Comparison of ENCODE assay signal across 1 cellular context in the genomic region with DNA sequence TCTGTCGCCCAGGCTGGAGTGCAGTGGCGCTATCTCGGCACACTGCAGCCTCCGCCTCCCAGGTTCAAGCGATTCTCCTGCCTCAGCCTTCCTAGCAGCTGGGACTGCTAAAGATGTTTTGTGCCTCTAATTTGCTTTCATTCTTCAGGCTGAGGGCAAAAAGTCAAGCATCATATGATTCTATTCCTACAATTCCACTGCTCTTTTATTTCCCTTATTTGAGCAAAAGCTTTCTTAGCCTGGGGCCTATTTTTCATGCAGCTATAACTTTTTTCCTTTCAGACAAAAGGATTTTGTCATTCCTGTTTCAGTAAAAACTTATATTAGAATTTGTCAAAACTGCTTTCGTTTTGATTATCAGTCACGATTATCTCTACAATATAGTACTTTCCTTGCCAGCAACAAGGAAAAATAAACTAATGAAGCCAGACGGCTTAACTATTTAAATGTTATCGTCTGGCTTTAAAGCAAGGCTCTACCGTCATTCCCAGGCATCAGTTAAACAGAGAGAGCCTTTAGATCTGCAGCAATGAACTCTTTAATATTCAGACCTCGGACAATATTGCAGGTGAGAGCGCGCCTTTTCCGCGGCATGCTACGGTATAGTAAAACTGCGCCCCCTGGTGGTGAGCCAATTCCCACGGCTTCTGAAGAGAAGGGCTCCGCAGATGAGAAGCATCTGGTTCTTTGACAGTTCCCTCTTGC.
TF ChIP-seq lines count a peak whose summit lies in the region.

No MANE protein-coding gene starts in this region.

TF ChIP-seq in HepG2, 621 proteins besides CTCF, POLR2A, EP300 and RAD21 (continued from another document and continues in another):
- TF ChIP-seq RARA (CRISPR knock-in tag; IDR thresholded peaks at IDR 0.05) (no peak), SP4 (CRISPR knock-in tag; IDR thresholded peaks at IDR 0.05) (no peak), RBAK (CRISPR knock-in tag; IDR thresholded peaks at IDR 0.05) (no peak), ZNF7 (CRISPR knock-in tag; IDR thresholded peaks at IDR 0.05) (no peak), ZNF644 (CRISPR knock-in tag; IDR thresholded peaks at IDR 0.05; ENCODE audit: low read depth) (no peak), NR3C1 (CRISPR knock-in tag; IDR thresholded peaks at IDR 0.05) (no peak), HNRNPL (IDR thresholded peaks at IDR 0.05; ENCODE audit: low read depth, low read length) (no peak), ZSCAN9 (CRISPR knock-in tag; IDR thresholded peaks at IDR 0.05; ENCODE audit: borderline replicate concordance) (no peak), ZNF12 (CRISPR knock-in tag; IDR thresholded peaks at IDR 0.05) (no peak), HNRNPH1 (optimal IDR thresholded peaks at IDR 0.05; ENCODE audit: low read depth, low read length) (no peak), ZSCAN22 (CRISPR knock-in tag; IDR thresholded peaks at IDR 0.05) (no peak), AKAP8 (CRISPR knock-in tag; IDR thresholded peaks at IDR 0.05) (no peak), ZNF143 (CRISPR knock-in tag; IDR thresholded peaks at IDR 0.05) (no peak)
- TF ChIP-seq, protein P1, sequence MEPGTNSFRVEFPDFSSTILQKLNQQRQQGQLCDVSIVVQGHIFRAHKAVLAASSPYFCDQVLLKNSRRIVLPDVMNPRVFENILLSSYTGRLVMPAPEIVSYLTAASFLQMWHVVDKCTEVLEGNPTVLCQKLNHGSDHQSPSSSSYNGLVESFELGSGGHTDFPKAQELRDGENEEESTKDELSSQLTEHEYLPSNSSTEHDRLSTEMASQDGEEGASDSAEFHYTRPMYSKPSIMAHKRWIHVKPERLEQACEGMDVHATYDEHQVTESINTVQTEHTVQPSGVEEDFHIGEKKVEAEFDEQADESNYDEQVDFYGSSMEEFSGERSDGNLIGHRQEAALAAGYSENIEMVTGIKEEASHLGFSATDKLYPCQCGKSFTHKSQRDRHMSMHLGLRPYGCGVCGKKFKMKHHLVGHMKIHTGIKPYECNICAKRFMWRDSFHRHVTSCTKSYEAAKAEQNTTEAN (CRISPR knock-in tag; conservative IDR thresholded peaks at IDR 0.05), result no peak
- TF ChIP-seq, protein P2, sequence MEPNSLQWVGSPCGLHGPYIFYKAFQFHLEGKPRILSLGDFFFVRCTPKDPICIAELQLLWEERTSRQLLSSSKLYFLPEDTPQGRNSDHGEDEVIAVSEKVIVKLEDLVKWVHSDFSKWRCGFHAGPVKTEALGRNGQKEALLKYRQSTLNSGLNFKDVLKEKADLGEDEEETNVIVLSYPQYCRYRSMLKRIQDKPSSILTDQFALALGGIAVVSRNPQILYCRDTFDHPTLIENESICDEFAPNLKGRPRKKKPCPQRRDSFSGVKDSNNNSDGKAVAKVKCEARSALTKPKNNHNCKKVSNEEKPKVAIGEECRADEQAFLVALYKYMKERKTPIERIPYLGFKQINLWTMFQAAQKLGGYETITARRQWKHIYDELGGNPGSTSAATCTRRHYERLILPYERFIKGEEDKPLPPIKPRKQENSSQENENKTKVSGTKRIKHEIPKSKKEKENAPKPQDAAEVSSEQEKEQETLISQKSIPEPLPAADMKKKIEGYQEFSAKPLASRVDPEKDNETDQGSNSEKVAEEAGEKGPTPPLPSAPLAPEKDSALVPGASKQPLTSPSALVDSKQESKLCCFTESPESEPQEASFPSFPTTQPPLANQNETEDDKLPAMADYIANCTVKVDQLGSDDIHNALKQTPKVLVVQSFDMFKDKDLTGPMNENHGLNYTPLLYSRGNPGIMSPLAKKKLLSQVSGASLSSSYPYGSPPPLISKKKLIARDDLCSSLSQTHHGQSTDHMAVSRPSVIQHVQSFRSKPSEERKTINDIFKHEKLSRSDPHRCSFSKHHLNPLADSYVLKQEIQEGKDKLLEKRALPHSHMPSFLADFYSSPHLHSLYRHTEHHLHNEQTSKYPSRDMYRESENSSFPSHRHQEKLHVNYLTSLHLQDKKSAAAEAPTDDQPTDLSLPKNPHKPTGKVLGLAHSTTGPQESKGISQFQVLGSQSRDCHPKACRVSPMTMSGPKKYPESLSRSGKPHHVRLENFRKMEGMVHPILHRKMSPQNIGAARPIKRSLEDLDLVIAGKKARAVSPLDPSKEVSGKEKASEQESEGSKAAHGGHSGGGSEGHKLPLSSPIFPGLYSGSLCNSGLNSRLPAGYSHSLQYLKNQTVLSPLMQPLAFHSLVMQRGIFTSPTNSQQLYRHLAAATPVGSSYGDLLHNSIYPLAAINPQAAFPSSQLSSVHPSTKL (CRISPR knock-in tag; IDR thresholded peaks at IDR 0.05), result 0 out of 2 replicates have a peak, but pooled peaks have one; percentile 37
- TF ChIP-seq, protein P3, sequence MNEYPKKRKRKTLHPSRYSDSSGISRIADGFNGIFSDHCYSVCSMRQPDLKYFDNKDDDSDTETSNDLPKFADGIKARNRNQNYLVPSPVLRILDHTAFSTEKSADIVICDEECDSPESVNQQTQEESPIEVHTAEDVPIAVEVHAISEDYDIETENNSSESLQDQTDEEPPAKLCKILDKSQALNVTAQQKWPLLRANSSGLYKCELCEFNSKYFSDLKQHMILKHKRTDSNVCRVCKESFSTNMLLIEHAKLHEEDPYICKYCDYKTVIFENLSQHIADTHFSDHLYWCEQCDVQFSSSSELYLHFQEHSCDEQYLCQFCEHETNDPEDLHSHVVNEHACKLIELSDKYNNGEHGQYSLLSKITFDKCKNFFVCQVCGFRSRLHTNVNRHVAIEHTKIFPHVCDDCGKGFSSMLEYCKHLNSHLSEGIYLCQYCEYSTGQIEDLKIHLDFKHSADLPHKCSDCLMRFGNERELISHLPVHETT (CRISPR knock-in tag; conservative IDR thresholded peaks at IDR 0.05), result no peak
- TF ChIP-seq, protein P4, sequence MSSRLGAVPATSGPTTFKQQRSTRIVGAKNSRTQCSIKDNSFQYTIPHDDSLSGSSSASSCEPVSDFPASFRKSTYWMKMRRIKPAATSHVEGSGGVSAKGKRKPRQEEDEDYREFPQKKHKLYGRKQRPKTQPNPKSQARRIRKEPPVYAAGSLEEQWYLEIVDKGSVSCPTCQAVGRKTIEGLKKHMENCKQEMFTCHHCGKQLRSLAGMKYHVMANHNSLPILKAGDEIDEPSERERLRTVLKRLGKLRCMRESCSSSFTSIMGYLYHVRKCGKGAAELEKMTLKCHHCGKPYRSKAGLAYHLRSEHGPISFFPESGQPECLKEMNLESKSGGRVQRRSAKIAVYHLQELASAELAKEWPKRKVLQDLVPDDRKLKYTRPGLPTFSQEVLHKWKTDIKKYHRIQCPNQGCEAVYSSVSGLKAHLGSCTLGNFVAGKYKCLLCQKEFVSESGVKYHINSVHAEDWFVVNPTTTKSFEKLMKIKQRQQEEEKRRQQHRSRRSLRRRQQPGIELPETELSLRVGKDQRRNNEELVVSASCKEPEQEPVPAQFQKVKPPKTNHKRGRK (CRISPR knock-in tag; IDR thresholded peaks at IDR 0.05), result no peak
- TF ChIP-seq, protein P5, sequence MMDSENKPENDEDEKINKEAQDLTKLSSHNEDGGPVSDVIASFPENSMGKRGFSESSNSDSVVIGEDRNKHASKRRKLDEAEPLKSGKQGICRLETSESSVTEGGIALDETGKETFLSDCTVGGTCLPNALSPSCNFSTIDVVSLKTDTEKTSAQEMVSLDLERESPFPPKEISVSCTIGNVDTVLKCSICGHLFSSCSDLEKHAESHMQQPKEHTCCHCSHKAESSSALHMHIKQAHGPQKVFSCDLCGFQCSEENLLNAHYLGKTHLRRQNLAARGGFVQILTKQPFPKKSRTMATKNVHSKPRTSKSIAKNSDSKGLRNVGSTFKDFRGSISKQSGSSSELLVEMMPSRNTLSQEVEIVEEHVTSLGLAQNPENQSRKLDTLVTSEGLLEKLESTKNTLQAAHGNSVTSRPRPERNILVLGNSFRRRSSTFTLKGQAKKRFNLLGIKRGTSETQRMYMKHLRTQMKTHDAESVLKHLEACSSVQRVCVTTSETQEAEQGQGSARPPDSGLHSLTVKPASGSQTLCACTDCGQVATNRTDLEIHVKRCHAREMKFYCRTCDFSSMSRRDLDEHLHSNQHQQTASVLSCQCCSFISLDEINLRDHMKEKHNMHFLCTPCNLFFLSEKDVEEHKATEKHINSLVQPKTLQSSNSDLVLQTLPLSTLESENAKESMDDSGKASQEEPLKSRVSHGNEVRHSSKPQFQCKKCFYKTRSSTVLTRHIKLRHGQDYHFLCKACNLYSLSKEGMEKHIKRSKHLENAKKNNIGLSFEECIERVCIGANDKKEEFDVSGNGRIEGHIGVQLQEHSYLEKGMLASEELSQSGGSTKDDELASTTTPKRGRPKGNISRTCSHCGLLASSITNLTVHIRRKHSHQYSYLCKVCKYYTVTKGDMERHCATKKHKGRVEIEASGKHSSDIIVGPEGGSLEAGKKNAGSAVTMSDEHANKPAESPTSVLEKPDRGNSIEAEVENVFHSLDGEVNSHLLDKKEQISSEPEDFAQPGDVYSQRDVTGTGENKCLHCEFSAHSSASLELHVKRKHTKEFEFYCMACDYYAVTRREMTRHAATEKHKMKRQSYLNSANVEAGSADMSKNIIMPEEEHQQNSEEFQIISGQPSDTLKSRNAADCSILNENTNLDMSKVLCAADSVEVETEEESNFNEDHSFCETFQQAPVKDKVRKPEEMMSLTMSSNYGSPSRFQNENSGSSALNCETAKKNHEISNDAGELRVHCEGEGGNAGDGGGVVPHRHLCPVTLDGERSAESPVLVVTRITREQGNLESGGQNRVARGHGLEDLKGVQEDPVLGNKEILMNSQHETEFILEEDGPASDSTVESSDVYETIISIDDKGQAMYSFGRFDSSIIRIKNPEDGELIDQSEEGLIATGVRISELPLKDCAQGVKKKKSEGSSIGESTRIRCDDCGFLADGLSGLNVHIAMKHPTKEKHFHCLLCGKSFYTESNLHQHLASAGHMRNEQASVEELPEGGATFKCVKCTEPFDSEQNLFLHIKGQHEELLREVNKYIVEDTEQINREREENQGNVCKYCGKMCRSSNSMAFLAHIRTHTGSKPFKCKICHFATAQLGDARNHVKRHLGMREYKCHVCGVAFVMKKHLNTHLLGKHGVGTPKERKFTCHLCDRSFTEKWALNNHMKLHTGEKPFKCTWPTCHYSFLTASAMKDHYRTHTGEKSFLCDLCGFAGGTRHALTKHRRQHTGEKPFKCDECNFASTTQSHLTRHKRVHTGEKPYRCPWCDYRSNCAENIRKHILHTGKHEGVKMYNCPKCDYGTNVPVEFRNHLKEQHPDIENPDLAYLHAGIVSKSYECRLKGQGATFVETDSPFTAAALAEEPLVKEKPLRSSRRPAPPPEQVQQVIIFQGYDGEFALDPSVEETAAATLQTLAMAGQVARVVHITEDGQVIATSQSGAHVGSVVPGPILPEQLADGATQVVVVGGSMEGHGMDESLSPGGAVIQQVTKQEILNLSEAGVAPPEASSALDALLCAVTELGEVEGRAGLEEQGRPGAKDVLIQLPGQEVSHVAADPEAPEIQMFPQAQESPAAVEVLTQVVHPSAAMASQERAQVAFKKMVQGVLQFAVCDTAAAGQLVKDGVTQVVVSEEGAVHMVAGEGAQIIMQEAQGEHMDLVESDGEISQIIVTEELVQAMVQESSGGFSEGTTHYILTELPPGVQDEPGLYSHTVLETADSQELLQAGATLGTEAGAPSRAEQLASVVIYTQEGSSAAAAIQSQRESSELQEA (CRISPR knock-in tag; IDR thresholded peaks at IDR 0.05; ENCODE audit: not compliant biosample characterization), result no peak
- TF ChIP-seq, protein P6, sequence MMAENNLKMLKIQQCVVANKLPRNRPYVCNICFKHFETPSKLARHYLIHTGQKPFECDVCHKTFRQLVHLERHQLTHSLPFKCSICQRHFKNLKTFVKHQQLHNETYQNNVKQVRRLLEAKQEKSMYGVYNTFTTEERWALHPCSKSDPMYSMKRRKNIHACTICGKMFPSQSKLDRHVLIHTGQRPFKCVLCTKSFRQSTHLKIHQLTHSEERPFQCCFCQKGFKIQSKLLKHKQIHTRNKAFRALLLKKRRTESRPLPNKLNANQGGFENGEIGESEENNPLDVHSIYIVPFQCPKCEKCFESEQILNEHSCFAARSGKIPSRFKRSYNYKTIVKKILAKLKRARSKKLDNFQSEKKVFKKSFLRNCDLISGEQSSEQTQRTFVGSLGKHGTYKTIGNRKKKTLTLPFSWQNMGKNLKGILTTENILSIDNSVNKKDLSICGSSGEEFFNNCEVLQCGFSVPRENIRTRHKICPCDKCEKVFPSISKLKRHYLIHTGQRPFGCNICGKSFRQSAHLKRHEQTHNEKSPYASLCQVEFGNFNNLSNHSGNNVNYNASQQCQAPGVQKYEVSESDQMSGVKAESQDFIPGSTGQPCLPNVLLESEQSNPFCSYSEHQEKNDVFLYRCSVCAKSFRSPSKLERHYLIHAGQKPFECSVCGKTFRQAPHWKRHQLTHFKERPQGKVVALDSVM (CRISPR knock-in tag; IDR thresholded peaks at IDR 0.05), result 0 out of 2 replicates have a peak, but pooled peaks have one; percentile 48
- TF ChIP-seq, protein P7, sequence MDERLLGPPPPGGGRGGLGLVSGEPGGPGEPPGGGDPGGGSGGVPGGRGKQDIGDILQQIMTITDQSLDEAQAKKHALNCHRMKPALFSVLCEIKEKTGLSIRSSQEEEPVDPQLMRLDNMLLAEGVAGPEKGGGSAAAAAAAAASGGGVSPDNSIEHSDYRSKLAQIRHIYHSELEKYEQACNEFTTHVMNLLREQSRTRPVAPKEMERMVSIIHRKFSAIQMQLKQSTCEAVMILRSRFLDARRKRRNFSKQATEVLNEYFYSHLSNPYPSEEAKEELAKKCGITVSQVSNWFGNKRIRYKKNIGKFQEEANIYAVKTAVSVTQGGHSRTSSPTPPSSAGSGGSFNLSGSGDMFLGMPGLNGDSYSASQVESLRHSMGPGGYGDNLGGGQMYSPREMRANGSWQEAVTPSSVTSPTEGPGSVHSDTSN (CRISPR knock-in tag; IDR thresholded peaks at IDR 0.05), result no peak
- TF ChIP-seq, protein P8, sequence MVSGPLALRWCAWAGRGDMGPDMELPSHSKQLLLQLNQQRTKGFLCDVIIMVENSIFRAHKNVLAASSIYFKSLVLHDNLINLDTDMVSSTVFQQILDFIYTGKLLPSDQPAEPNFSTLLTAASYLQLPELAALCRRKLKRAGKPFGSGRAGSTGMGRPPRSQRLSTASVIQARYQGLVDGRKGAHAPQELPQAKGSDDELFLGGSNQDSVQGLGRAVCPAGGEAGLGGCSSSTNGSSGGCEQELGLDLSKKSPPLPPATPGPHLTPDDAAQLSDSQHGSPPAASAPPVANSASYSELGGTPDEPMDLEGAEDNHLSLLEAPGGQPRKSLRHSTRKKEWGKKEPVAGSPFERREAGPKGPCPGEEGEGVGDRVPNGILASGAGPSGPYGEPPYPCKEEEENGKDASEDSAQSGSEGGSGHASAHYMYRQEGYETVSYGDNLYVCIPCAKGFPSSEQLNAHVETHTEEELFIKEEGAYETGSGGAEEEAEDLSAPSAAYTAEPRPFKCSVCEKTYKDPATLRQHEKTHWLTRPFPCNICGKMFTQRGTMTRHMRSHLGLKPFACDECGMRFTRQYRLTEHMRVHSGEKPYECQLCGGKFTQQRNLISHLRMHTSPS (CRISPR knock-in tag; IDR thresholded peaks at IDR 0.05; ENCODE audit: low read depth), result no peak
